Comparison of ENCODE assay signal across 9 cellular contexts in the genomic region with DNA sequence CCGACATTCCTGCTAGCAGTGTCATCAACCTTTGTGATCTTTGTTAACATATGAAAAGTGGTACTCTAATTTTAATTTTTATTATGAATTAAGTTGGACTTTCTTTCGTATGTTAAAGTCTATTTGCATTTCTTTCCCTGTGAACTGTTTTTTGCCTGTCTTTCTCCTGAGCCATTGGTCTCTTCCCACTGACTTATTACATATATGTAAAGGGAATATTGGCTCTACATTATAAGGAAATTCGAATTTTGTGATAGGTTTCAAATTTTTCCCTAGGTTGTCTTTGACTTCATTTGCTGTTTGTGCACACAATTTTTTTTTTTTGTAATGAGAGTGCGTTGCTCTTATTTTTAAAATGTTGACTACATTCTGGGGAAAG. TPM values are rescaled to one million over a fixed set of nuclear protein-coding genes. Genes with fewer than 3 reads are reported as not detected.
DNase-seq lines count a peak whose midpoint lies in the region; ATAC-seq, FAIRE-seq and TF ChIP-seq lines count a peak whose summit lies in the region.
"Had no signal": no experiment of that assay in that cellular context is flagged by ENCODE, and none has a peak within 500 bp of the region (broad histone marks: within the 10 kb centered on the region; RNA-seq: fewer than 3 reads in every experiment).

No MANE protein-coding gene starts in this region.

- intact Hi-C loops in lower lobe of right lung (cut with DNase I), result no loop called here

- H3K4me1 ChIP-seq in astrocyte (ENCODE audit: insufficient read depth, low read length), result peaks cover 11% of the 10 kb centered on the region
- peaks cover 18% of the 10 kb centered on the region for H3K4me1 ChIP-seq in lower lobe of right lung
- peaks cover 0 to 27% (median 13%) of the 10 kb centered on the region in 4 donors for H3K4me1 ChIP-seq in tibial nerve

- TF ChIP-seq EP300 in tibial nerve (IDR thresholded peaks at IDR 0.05), result no peak

- H3K27me3 ChIP-seq in astrocyte (ENCODE audit: insufficient read depth, low read length), result peaks cover 8% of the 10 kb centered on the region
- H3K27me3 ChIP-seq in lower lobe of right lung (ENCODE audit: low read depth), result no peaks in the 10 kb centered on the region
- H3K27me3 ChIP-seq in tibial nerve, result peaks cover 0 to under 1% of the 10 kb centered on the region in 2 donors

- WGBS in tibial nerve, 2 donors, result 51 to 57% methylated on average over 4 of the region's 4 CpGs

- no peak for TF ChIP-seq CTCF in astrocyte (IDR thresholded peaks at IDR 0.05; ENCODE audit: insufficient read depth, low read depth, low read length)
- TF ChIP-seq CTCF in lower lobe of right lung (IDR thresholded peaks at IDR 0.05), result no peak
- TF ChIP-seq CTCF in tibial nerve (IDR thresholded peaks at IDR 0.05), result no peak

- no peak overlapping the region for H3K9ac ChIP-seq in astrocyte (ENCODE audit: low read length)

- no peaks in the 10 kb centered on the region for H3K27me3 Mint-ChIP-seq in activated T-cell treated with anti-CD3 and anti-CD28 coated beads, Interleukin-2, amount 50 U/mL, for 24 hours
- peaks cover under 1% of the 10 kb centered on the region for H3K27me3 Mint-ChIP-seq in astrocyte (ENCODE audit: low read depth, unreplicated experiment)

- FAIRE-seq in astrocyte (lab: Jason Lieb, UNC), result no peak

- peak overlapping the region; percentile 94 for H3K4me3 Mint-ChIP-seq in activated T-cell treated with anti-CD3 and anti-CD28 coated beads, Interleukin-2, amount 50 U/mL, for 24 hours
- H3K4me3 Mint-ChIP-seq in astrocyte (ENCODE audit: unreplicated experiment), result peak overlapping the region; percentile 98

- peaks cover 23% of the 10 kb centered on the region for H3K36me3 ChIP-seq in astrocyte (ENCODE audit: insufficient read depth, low read length)
- H3K36me3 ChIP-seq in lower lobe of right lung, result peaks cover 28% of the 10 kb centered on the region
- peaks cover 0 to 27% (median 0%) of the 10 kb centered on the region in 3 donors for H3K36me3 ChIP-seq in tibial nerve

- TF ChIP-seq POLR2A in tibial nerve (IDR thresholded peaks at IDR 0.05), result no peak

- DNase-seq in activated T-cell treated with anti-CD3 and anti-CD28 coated beads, Interleukin-2, amount 50 U/mL, for 24 hours, result no peak
- DNase-seq in activated T-cell treated with anti-CD3 and anti-CD28 coated beads, Interleukin-2, amount 50 U/mL, for 1 hour, result no peak
- no peak for DNase-seq in astrocyte (ENCODE audit: low read depth)
- DNase-seq in lower lobe of right lung, result no peak
- DNase-seq in tibial nerve (ENCODE audit: low spot score in 2 of 2), result no peak
- no peak for DNase-seq in COLO668 (lab: John Stamatoyannopoulos, UW; ENCODE audit: unreplicated experiment)
- DNase-seq in NCI-H1105 (lab: John Stamatoyannopoulos, UW), result no peak

- ATAC-seq in lower lobe of right lung (no peak), GM18519 (IDR thresholded peaks at IDR 0.05; ENCODE audit: low FRiP score, unreplicated experiment) (no peak)

- peak overlapping the region; percentile 96 for H3K27ac Mint-ChIP-seq in activated T-cell treated with anti-CD3 and anti-CD28 coated beads, Interleukin-2, amount 50 U/mL, for 24 hours
- peak overlapping the region; percentile 78 for H3K27ac Mint-ChIP-seq in astrocyte (ENCODE audit: unreplicated experiment)

- H3K27ac ChIP-seq in astrocyte (ENCODE audit: low read depth, low read length) (no peak overlapping the region), lower lobe of right lung (peak overlapping the region; percentile 91), tibial nerve (peak overlapping the region; percentile 77 to 86 (median 84))

- H3K4me1 Mint-ChIP-seq in activated T-cell treated with anti-CD3 and anti-CD28 coated beads, Interleukin-2, amount 50 U/mL, for 24 hours (ENCODE audit: low read depth), result peaks cover 46% of the 10 kb centered on the region
- peaks cover 22% of the 10 kb centered on the region for H3K4me1 Mint-ChIP-seq in astrocyte (ENCODE audit: low read depth, unreplicated experiment)

- H3K36me3 Mint-ChIP-seq in activated T-cell treated with anti-CD3 and anti-CD28 coated beads, Interleukin-2, amount 50 U/mL, for 24 hours (ENCODE audit: low read depth), result peaks cover 41% of the 10 kb centered on the region
- peaks cover 5% of the 10 kb centered on the region for H3K36me3 Mint-ChIP-seq in astrocyte (ENCODE audit: low read depth, unreplicated experiment)

- H3K9me3 ChIP-seq in astrocyte (ENCODE audit: insufficient read depth, low read depth, low read length) (no peaks in the 10 kb centered on the region), lower lobe of right lung (no peaks in the 10 kb centered on the region), tibial nerve (no peaks in the 10 kb centered on the region)

- peaks cover 2% of the 10 kb centered on the region for H3K9me3 Mint-ChIP-seq in activated T-cell treated with anti-CD3 and anti-CD28 coated beads, Interleukin-2, amount 50 U/mL, for 24 hours
- no peaks in the 10 kb centered on the region for H3K9me3 Mint-ChIP-seq in astrocyte (ENCODE audit: unreplicated experiment)

- H4K20me1 ChIP-seq in astrocyte (ENCODE audit: insufficient read depth, low read length), result peaks cover 21% of the 10 kb centered on the region

- H3K4me2 ChIP-seq in astrocyte (ENCODE audit: low read length), result peak overlapping the region; percentile 86

- H2AFZ ChIP-seq in astrocyte (ENCODE audit: low read depth, low read length), result peak overlapping the region; percentile 77

- H3K4me3 ChIP-seq in astrocyte (ENCODE audit: insufficient read depth, low read depth, low read length) (peak overlapping the region; percentile 92), lower lobe of right lung (peak overlapping the region; percentile 99), tibial nerve (peak overlapping the region; percentile 37 to 83 (median 68))

- peaks cover 26% of the 10 kb centered on the region for H3K79me2 ChIP-seq in astrocyte (ENCODE audit: insufficient read depth, low read length)

RNA-seq across cellular contexts. Expression of a gene that starts 0.4 kb away (rescaled TPM):
- 77.0 and 81.0 TPM in 2 replicates for total RNA-seq in astrocyte
- total RNA-seq in lower lobe of right lung, result 66.5 TPM
- 10 to 100 TPM; 43.9 to 87.0 (median 70.2) TPM for total RNA-seq in tibial nerve

RNA-seq across cellular contexts. Expression of a gene that starts 47.1 kb away (rescaled TPM):
- total RNA-seq in astrocyte (37.5 and 44.8 TPM in 2 replicates), lower lobe of right lung (38.9 TPM), tibial nerve (10 to 100 TPM; 62.7 to 89.2 (median 80.2) TPM)

RNA-seq across cellular contexts. Expression of a gene that starts 55.2 kb away (rescaled TPM):
- total RNA-seq in astrocyte, result not detected in 2 replicates
- 1.8 TPM for total RNA-seq in lower lobe of right lung
- not detected for total RNA-seq in tibial nerve
- total RNA-seq: Daoy had no signal
